Comparison of ENCODE assay signal across 8 cellular contexts in the genomic region with DNA sequence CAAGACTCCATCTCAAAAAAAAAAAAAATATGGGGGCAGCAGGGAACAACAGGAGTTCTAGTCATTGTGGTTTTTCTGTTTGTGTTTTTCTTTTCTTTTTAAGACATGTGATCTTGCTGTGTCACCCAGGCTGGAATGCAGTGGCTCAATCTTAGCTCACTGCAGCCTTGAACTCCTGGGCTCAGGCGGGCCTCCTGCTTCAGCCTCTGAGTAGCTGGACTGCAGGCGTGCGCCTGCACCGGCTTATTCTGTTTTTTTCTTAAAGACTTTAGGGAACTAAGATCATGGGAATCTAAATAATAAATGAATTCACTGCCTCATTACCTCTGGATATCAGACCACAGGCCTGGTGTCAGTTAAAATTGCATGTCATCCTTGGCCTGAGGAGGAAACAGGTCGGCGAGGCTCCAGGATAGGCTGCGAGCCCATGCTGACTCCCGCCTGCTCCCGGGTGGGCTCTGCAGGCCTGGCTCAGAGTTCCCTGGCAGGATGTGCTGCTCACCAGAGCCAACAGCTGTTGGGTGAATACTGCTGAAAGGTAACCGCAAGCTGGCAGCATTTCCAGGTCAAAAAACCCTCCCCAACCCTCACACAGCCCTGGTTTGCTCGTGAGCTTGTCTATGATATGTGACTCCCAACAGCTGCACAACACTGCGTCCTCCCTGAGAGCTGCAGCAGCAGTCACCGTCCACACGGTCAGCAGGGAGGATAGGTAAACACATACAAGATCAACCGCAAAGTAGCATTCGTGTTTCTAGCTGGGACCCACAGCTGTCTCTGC. TPM values are rescaled to one million over a fixed set of nuclear protein-coding genes. Genes with fewer than 3 reads are reported as not detected.
DNase-seq lines count a peak whose midpoint lies in the region; ATAC-seq and TF ChIP-seq lines count a peak whose summit lies in the region.

No MANE protein-coding gene starts in this region.

- no peaks in the 10 kb centered on the region for H3K9me3 ChIP-seq in mucosa of descending colon

- H3K27ac ChIP-seq in foreskin keratinocyte = no peak overlapping the region

- peak; percentile 71 for DNase-seq in SHP77 treated with DMSO at 0.1 percent for 48 hours (lab: John Stamatoyannopoulos, UW)
- DNase-seq in foreskin keratinocyte = peak; percentile 10 to 72
- DNase-seq in mucosa of descending colon = no peak
- DNase-seq in NCI-H82 (lab: John Stamatoyannopoulos, UW) = no peak
- DNase-seq in NCI-H526 (lab: John Stamatoyannopoulos, UW) = no peak

- intact Hi-C loops in mucosa of descending colon (cut with DNase I, micrococcal nuclease) = no loop called here

- ATAC-seq in GM19043 (IDR thresholded peaks at IDR 0.05; ENCODE audit: low read depth, unreplicated experiment) (peak; percentile 79), HG03432 (IDR thresholded peaks at IDR 0.05; ENCODE audit: unreplicated experiment) (peak; percentile 46), foreskin keratinocyte (peak; percentile 66), mucosa of descending colon (no peak), GM18519 (IDR thresholded peaks at IDR 0.05; ENCODE audit: low FRiP score, unreplicated experiment) (no peak)

- TF ChIP-seq CTCF in foreskin keratinocyte (conservative IDR thresholded peaks at IDR 0.05) (no peak), mucosa of descending colon (IDR thresholded peaks at IDR 0.05) (no peak)

- H3K4me3 ChIP-seq in mucosa of descending colon = no peak overlapping the region

- no peaks in the 10 kb centered on the region for H3K27me3 ChIP-seq in foreskin keratinocyte

- no peaks in the 10 kb centered on the region for H3K36me3 ChIP-seq in mucosa of descending colon (ENCODE audit: low read depth)

- H3K4me1 ChIP-seq in foreskin keratinocyte (no peaks in the 10 kb centered on the region), mucosa of descending colon (ENCODE audit: low read depth) (no peaks in the 10 kb centered on the region)

RNA-seq across cellular contexts. Expression of gene SCCPDH, which starts 58.1 kb away (rescaled TPM):
- total RNA-seq in foreskin keratinocyte (11.4 and 11.9 TPM in 2 replicates), mucosa of descending colon (10 to 100 TPM; 15.5 to 31.5 (median 27.5) TPM)
- 8.0 and 10.4 TPM in 2 replicates for polyA plus RNA-seq in foreskin keratinocyte

Comparison
In these comparisons a context has a peak if more than half of its experiments do, and no peak if none do; other contexts are left out.
1. ATAC-seq: peak in GM19043 (single experiment), HG03432 (single experiment) and foreskin keratinocyte (single experiment); none in mucosa of descending colon (single experiment) and GM18519 (single experiment).
2. DNase-seq: peak in SHP77 treated with DMSO at 0.1 percent for 48 hours (single experiment) and foreskin keratinocyte (2 of 2); none in mucosa of descending colon (0 of 3), NCI-H82 (single experiment) and NCI-H526 (0 of 2).